ENCODE assay signal across 12 cellular contexts in the genomic region with DNA sequence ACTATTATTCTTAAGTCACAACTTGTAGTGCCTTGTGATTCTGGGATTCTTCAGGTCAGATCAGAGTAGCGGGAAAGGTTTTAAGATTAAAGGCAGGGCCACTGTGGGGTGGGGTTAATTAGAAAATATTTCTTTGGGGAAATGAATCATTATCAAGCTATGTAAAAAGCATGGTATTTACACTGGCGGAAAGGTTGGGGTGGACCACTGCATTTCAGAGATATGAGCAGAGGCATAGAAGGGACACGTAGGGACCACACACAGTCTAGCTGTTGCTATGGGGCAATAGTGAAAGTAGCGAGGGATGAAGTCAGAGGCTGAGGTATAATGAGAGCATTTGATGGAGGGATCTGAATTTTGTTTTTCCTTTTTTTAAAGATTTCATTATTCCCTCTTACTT. TPM values are rescaled to one million over a fixed set of nuclear protein-coding genes. Genes with fewer than 3 reads are reported as not detected.
DNase-seq lines count a peak whose midpoint lies in the region; ATAC-seq and TF ChIP-seq lines count a peak whose summit lies in the region.
"Had no signal": no experiment of that assay in that cellular context is flagged by ENCODE, and none has a peak within 500 bp of the region (broad histone marks: within the 10 kb centered on the region; RNA-seq: fewer than 3 reads in every experiment).

No MANE protein-coding gene starts in this region.

- TF ChIP-seq EP300 in esophagus muscularis mucosa (IDR thresholded peaks at IDR 0.05), result no peak

- TF ChIP-seq POLR2A in esophagus muscularis mucosa (IDR thresholded peaks at IDR 0.05; ENCODE audit: low read depth), result no peak

- H3K4me3 Mint-ChIP-seq in activated CD4-positive, alpha-beta T cell treated with anti-CD3 and anti-CD28 coated beads, Interleukin-2, amount 10 ng/mL, durations not matched to agents 24 days and 14 days, result no peak overlapping the region
- H3K4me3 Mint-ChIP-seq: neural crest cell; stimulated activated effector memory CD8-positive, alpha-beta T cell treated with anti-CD3 and anti-CD28 coated beads, Interleukin-12 subunit alpha, Interleukin-12 subunit beta, amount 100 ng/mL, for 72 hours had no signal

- H3K27ac ChIP-seq in RWPE2 (ENCODE audit: poor library complexity, severe bottlenecking) (peak overlapping the region; percentile 94), esophagus muscularis mucosa (replicated peaks in 1 of 4) (no peak overlapping the region), ascending aorta (no peak overlapping the region)

- H3K4me1 Mint-ChIP-seq in activated CD4-positive, alpha-beta T cell treated with anti-CD3 and anti-CD28 coated beads, Interleukin-2, amount 10 ng/mL, durations not matched to agents 24 days and 14 days, result no peaks in the 10 kb centered on the region
- H3K4me1 Mint-ChIP-seq: neural crest cell; stimulated activated effector memory CD8-positive, alpha-beta T cell treated with anti-CD3 and anti-CD28 coated beads, Interleukin-12 subunit alpha, Interleukin-12 subunit beta, amount 100 ng/mL, for 72 hours had no signal

- H3K4me1 ChIP-seq in RWPE2 (ENCODE audit: insufficient read depth, poor library complexity, severe bottlenecking) (peaks cover 57% of the 10 kb centered on the region), esophagus muscularis mucosa (peaks cover 0 to 5% (median 0%) of the 10 kb centered on the region in 4 donors), ascending aorta (no peaks in the 10 kb centered on the region)

- H3K27me3 ChIP-seq in RWPE2 (ENCODE audit: insufficient read depth, poor library complexity, severe bottlenecking), result no peaks in the 10 kb centered on the region
- no peaks in the 10 kb centered on the region for H3K27me3 ChIP-seq in esophagus muscularis mucosa
- no peaks in the 10 kb centered on the region for H3K27me3 ChIP-seq in ascending aorta

- no peaks in the 10 kb centered on the region for H3K27me3 Mint-ChIP-seq in activated CD4-positive, alpha-beta T cell treated with anti-CD3 and anti-CD28 coated beads, Interleukin-2, amount 10 ng/mL, durations not matched to agents 24 days and 14 days

- TF ChIP-seq CTCF in RWPE2 (IDR thresholded peaks at IDR 0.05; ENCODE audit: poor library complexity, severe bottlenecking) (no peak), esophagus muscularis mucosa (IDR thresholded peaks at IDR 0.05) (no peak), retinal pigment epithelial cell (conservative IDR thresholded peaks at IDR 0.05; ENCODE audit: low read depth, low read length) (no peak), ascending aorta (IDR thresholded peaks at IDR 0.05) (no peak)

- DNase-seq in EL (peak; percentile 97), RWPE2 (ENCODE audit: low spot score) (peak; percentile 76), esophagus muscularis mucosa (ENCODE audit: extremely low spot score) (peak; percentile 14), retinal pigment epithelial cell (ENCODE audit: low read depth) (peak; percentile 81), ascending aorta (ENCODE audit: low spot score in 2 of 2) (no peak), KG1 (lab: John Stamatoyannopoulos, UW) (no peak), mucosa of gallbladder (ENCODE audit: low spot score) (no peak)
- no peak for DNase-seq in activated CD4-positive, alpha-beta T cell treated with anti-CD3 and anti-CD28 coated beads, Interleukin-2, amount 10 ng/mL, durations not matched to agents 24 days and 14 days
- DNase-seq: erythroblast had no signal

- H3K36me3 Mint-ChIP-seq in activated CD4-positive, alpha-beta T cell treated with anti-CD3 and anti-CD28 coated beads, Interleukin-2, amount 10 ng/mL, durations not matched to agents 24 days and 14 days (ENCODE audit: low read depth), result peaks cover 1% of the 10 kb centered on the region
- H3K36me3 Mint-ChIP-seq: stimulated activated effector memory CD8-positive, alpha-beta T cell treated with anti-CD3 and anti-CD28 coated beads, Interleukin-12 subunit alpha, Interleukin-12 subunit beta, amount 100 ng/mL, for 72 hours had no signal

- 87% methylated on average over 4 of the region's 4 CpGs for WGBS in esophagus muscularis mucosa

- no peaks in the 10 kb centered on the region for H3K9me3 ChIP-seq in RWPE2 (ENCODE audit: severe bottlenecking)
- H3K9me3 ChIP-seq in esophagus muscularis mucosa, result no peaks in the 10 kb centered on the region
- no peaks in the 10 kb centered on the region for H3K9me3 ChIP-seq in ascending aorta

- peak; percentile 88 for ATAC-seq in RWPE2 (ENCODE audit: low read depth)
- ATAC-seq: GM12878; stimulated activated effector memory CD8-positive, alpha-beta T cell treated with anti-CD3 and anti-CD28 coated beads, Interleukin-12 subunit alpha, Interleukin-12 subunit beta, amount 100 ng/mL, for 72 hours had no signal

- H3K9me3 Mint-ChIP-seq in activated CD4-positive, alpha-beta T cell treated with anti-CD3 and anti-CD28 coated beads, Interleukin-2, amount 10 ng/mL, durations not matched to agents 24 days and 14 days, result no peaks in the 10 kb centered on the region
- H3K9me3 Mint-ChIP-seq: neural crest cell; stimulated activated effector memory CD8-positive, alpha-beta T cell treated with anti-CD3 and anti-CD28 coated beads, Interleukin-12 subunit alpha, Interleukin-12 subunit beta, amount 100 ng/mL, for 72 hours had no signal

- peaks cover 30% of the 10 kb centered on the region for H3K36me3 ChIP-seq in RWPE2 (ENCODE audit: low read depth)
- peaks cover 0 to 10% (median 6%) of the 10 kb centered on the region in 4 donors for H3K36me3 ChIP-seq in esophagus muscularis mucosa
- H3K36me3 ChIP-seq in ascending aorta, result no peaks in the 10 kb centered on the region

- no peak overlapping the region for H3K4me3 ChIP-seq in RWPE2 (ENCODE audit: severe bottlenecking)
- no peak overlapping the region for H3K4me3 ChIP-seq in esophagus muscularis mucosa
- no peak overlapping the region for H3K4me3 ChIP-seq in retinal pigment epithelial cell (ENCODE audit: low read length)
- no peak overlapping the region for H3K4me3 ChIP-seq in ascending aorta
- H3K4me3 ChIP-seq: GM12878 had no signal

- intact Hi-C loops in esophagus muscularis mucosa (cut with DNase I), result no loop called here
- intact Hi-C loops in ascending aorta (cut with DNase I), result no loop called here
- intact Hi-C loops in activated CD4-positive, alpha-beta T cell treated with anti-CD3 and anti-CD28 coated beads, Interleukin-2, amount 10 ng/mL, durations not matched to agents 24 days and 14 days (cut with micrococcal nuclease), result no loop called here

- H3K27ac Mint-ChIP-seq in activated CD4-positive, alpha-beta T cell treated with anti-CD3 and anti-CD28 coated beads, Interleukin-2, amount 10 ng/mL, durations not matched to agents 24 days and 14 days, result no peak overlapping the region
- H3K27ac Mint-ChIP-seq: stimulated activated effector memory CD8-positive, alpha-beta T cell treated with anti-CD3 and anti-CD28 coated beads, Interleukin-12 subunit alpha, Interleukin-12 subunit beta, amount 100 ng/mL, for 72 hours had no signal

RNA-seq across cellular contexts. Expression of gene KCNH3, which starts 31.7 kb away (rescaled TPM):
- total RNA-seq in esophagus muscularis mucosa, result under 1 TPM in 3 of 4 donors, not detected in 1; 0.34 to 0.66 (median 0.65) TPM
- not detected for total RNA-seq in ascending aorta
- 1.5 and 2.1 TPM in 2 replicates for total RNA-seq in activated CD4-positive, alpha-beta T cell treated with anti-CD3 and anti-CD28 coated beads, Interleukin-2, amount 10 ng/mL, durations not matched to agents 24 days and 14 days
- total RNA-seq in mucosa of gallbladder, result 22.6 TPM

Comparison
In these comparisons a context has a peak if more than half of its experiments do, and no peak if none do; other contexts are left out.
1. DNase-seq: peak in EL (single experiment), RWPE2 (single experiment), esophagus muscularis mucosa (single experiment) and retinal pigment epithelial cell (single experiment); none in ascending aorta (0 of 2), KG1 (single experiment), activated CD4-positive, alpha-beta T cell treated with anti-CD3 and anti-CD28 coated beads, Interleukin-2, amount 10 ng/mL, durations not matched to agents 24 days and 14 days (single experiment) and mucosa of gallbladder (single experiment).